12 cellular contexts compared by ENCODE assay signal in genomic region chr14:104657563-104658324, GRCh38. TPM values are rescaled to one million over a fixed set of nuclear protein-coding genes. Genes with fewer than 3 reads are reported as not detected.
DNase-seq lines count a peak whose midpoint lies in the region; ATAC-seq and TF ChIP-seq lines count a peak whose summit lies in the region.
"Had no signal": no experiment of that assay in that cellular context is flagged by ENCODE, and none has a peak within 500 bp of the region (broad histone marks: within the 10 kb centered on the region; RNA-seq: fewer than 3 reads in every experiment).

No MANE protein-coding gene starts in this region.

- peaks cover 27 to 35% of the 10 kb centered on the region in 2 donors for H3K27me3 Mint-ChIP-seq in natural killer cell treated with Interleukin-12 subunit alpha and Interleukin-12 subunit beta and Interleukin-15 and Interleukin-18, amount 100 ng/mL, for 72 hours
- H3K27me3 Mint-ChIP-seq in natural killer cell (ENCODE audit: low read depth in 2 of 2), result peaks cover 50 to 52% of the 10 kb centered on the region in 2 donors
- peaks cover 40% of the 10 kb centered on the region for H3K27me3 Mint-ChIP-seq in central memory CD8-positive, alpha-beta T cell

- H3K27ac Mint-ChIP-seq in natural killer cell treated with Interleukin-12 subunit alpha and Interleukin-12 subunit beta and Interleukin-15 and Interleukin-18, amount 100 ng/mL, for 72 hours, result no peak overlapping the region
- H3K27ac Mint-ChIP-seq in natural killer cell, result no peak overlapping the region
- peak overlapping the region; percentile 71 for H3K27ac Mint-ChIP-seq in central memory CD8-positive, alpha-beta T cell (ENCODE audit: low read depth)

- intact Hi-C loops in natural killer cell (cut with micrococcal nuclease), result no loop called here

- DNase-seq in natural killer cell treated with Interleukin-12 subunit alpha and Interleukin-12 subunit beta and Interleukin-15 and Interleukin-18, amount 100 ng/mL, for 72 hours (ENCODE audit: low spot score), result peak; percentile 54
- DNase-seq in natural killer cell (no peak), hippocampal formation (lab: John Stamatoyannopoulos, UW) (no peak), NCI-H748 treated with DMSO at 0.1 percent for 48 hours (lab: John Stamatoyannopoulos, UW) (no peak), activated T-cell treated with anti-CD3 and anti-CD28 coated beads for 4 hours (no peak)
- DNase-seq in central memory CD8-positive, alpha-beta T cell (ENCODE audit: low spot score in 2 of 2), result no peak
- no peak for DNase-seq in activated CD4-positive, alpha-beta T cell treated with anti-CD3 and anti-CD28 coated beads, Interleukin-2, amount 50 U/mL, for 48 hours
- DNase-seq: foreskin keratinocyte; NCI-H524; stimulated activated CD4-positive, alpha-beta T cell treated with anti-CD3 and anti-CD28 coated beads, Interleukin-1b, Interleukin-23, amount 100 ng/mL, for 48 hours had no signal

- no peak overlapping the region for H3K4me3 Mint-ChIP-seq in natural killer cell treated with Interleukin-12 subunit alpha and Interleukin-12 subunit beta and Interleukin-15 and Interleukin-18, amount 100 ng/mL, for 72 hours
- H3K4me3 Mint-ChIP-seq in natural killer cell, result no peak overlapping the region
- H3K4me3 Mint-ChIP-seq in central memory CD8-positive, alpha-beta T cell, result no peak overlapping the region

- H3K4me1 Mint-ChIP-seq in natural killer cell treated with Interleukin-12 subunit alpha and Interleukin-12 subunit beta and Interleukin-15 and Interleukin-18, amount 100 ng/mL, for 72 hours (ENCODE audit: low read depth in 2 of 2), result peaks cover 0 to 5% of the 10 kb centered on the region in 2 donors
- H3K4me1 Mint-ChIP-seq in natural killer cell, result peaks cover 16 to 22% of the 10 kb centered on the region in 2 donors
- H3K4me1 Mint-ChIP-seq in central memory CD8-positive, alpha-beta T cell, result peaks cover 9% of the 10 kb centered on the region

- no peak for TF ChIP-seq CTCF in natural killer cell (IDR thresholded peaks at IDR 0.05)

- no peak for ATAC-seq in natural killer cell treated with Interleukin-12 subunit alpha and Interleukin-12 subunit beta and Interleukin-15 and Interleukin-18, amount 100 ng/mL, for 72 hours
- no peak for ATAC-seq in natural killer cell
- ATAC-seq in HG03354 (IDR thresholded peaks at IDR 0.05; ENCODE audit: poor library complexity, severe bottlenecking, unreplicated experiment), result peak; percentile 53
- no peak for ATAC-seq in central memory CD8-positive, alpha-beta T cell (replicated peaks; ENCODE audit: extremely low read depth, poor library complexity, severe bottlenecking)

- H3K36me3 Mint-ChIP-seq in natural killer cell treated with Interleukin-12 subunit alpha and Interleukin-12 subunit beta and Interleukin-15 and Interleukin-18, amount 100 ng/mL, for 72 hours, result peaks cover 4% of the 10 kb centered on the region
- no peaks in the 10 kb centered on the region for H3K36me3 Mint-ChIP-seq in natural killer cell
- peaks cover 2% of the 10 kb centered on the region for H3K36me3 Mint-ChIP-seq in central memory CD8-positive, alpha-beta T cell (ENCODE audit: insufficient read depth)

- H3K9me3 Mint-ChIP-seq in natural killer cell treated with Interleukin-12 subunit alpha and Interleukin-12 subunit beta and Interleukin-15 and Interleukin-18, amount 100 ng/mL, for 72 hours, result no peaks in the 10 kb centered on the region
- no peaks in the 10 kb centered on the region for H3K9me3 Mint-ChIP-seq in natural killer cell
- peaks cover 2% of the 10 kb centered on the region for H3K9me3 Mint-ChIP-seq in central memory CD8-positive, alpha-beta T cell

RNA-seq across cellular contexts. Expression of gene INF2, which starts 31.7 kb away (rescaled TPM):
- total RNA-seq in natural killer cell treated with Interleukin-12 subunit alpha and Interleukin-12 subunit beta and Interleukin-15 and Interleukin-18, amount 100 ng/mL, for 72 hours, result 10 to 100 TPM; 19.2 to 44.9 TPM
- 10 to 100 TPM; 12.7 to 21.9 (median 15.3) TPM for total RNA-seq in natural killer cell

RNA-seq across cellular contexts. Expression of gene TMEM179, which starts 53.2 kb away (rescaled TPM):
- total RNA-seq in natural killer cell treated with Interleukin-12 subunit alpha and Interleukin-12 subunit beta and Interleukin-15 and Interleukin-18, amount 100 ng/mL, for 72 hours, result under 1 TPM; 0.48 to 0.84 TPM
- total RNA-seq in natural killer cell, result not detected
- total RNA-seq: foreskin keratinocyte, mononuclear cell had no signal
